18 cellular contexts compared by ENCODE assay signal in the genomic region with DNA sequence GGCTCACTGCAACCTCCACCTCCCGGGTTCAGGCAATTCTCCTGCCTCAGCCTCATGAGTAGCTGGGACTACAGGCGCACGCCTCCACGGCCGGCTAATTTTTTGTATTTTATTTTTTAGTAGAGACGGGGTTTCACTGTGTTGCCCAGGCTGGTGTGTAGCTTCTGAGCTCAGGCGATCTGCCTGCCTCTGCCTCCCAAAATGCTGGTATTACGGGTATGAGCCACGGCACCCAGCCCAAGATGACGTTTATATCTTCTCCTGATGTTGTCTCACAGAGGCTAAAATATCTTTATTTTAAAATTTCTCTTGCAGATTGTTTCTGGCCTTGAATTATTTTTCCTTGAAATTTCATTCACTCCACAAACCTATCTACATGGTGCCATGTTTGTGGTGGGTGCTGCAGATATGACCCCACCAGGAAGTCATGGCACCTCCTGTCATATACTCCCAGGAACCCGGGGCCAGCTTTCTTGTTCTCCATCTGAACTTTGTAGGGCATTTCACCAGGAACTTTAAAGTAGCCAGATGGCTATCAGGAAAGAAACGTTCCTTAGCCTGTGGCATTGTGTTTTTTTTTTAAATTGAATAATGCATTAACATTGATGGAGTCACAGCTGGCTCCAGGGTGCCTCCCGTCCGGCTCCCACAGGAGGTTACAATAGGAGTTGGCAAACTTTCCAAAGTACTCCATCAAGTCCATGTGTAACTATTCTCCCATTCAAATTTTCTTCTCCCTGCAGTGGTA. TPM values are rescaled to one million over a fixed set of nuclear protein-coding genes. Genes with fewer than 3 reads are reported as not detected.
DNase-seq lines count a peak whose midpoint lies in the region; ATAC-seq and TF ChIP-seq lines count a peak whose summit lies in the region.
"Had no signal": no experiment of that assay in that cellular context is flagged by ENCODE, and none has a peak within 500 bp of the region (broad histone marks: within the 10 kb centered on the region; RNA-seq: fewer than 3 reads in every experiment).

No MANE protein-coding gene starts in this region.

- no peak overlapping the region for H3K27ac Mint-ChIP-seq in endodermal cell

- H3K36me3 ChIP-seq in BLaER1 treated with 17β-estradiol and CSF1 and Interleukin-3, amounts not matched to agents 10 nM and 100 nM = no peaks in the 10 kb centered on the region
- H3K36me3 ChIP-seq in PC-9 (ENCODE audit: low read depth) = no peaks in the 10 kb centered on the region
- no peaks in the 10 kb centered on the region for H3K36me3 ChIP-seq in endodermal cell (ENCODE audit: control insufficient read depth, insufficient read depth, low read length)
- H3K36me3 ChIP-seq: HAP-1, Peyer's patch had no signal

- POLR2A ChIA-PET in PC-9 (lab: Charles Lee; ENCODE audit: unreplicated experiment) = interaction anchor here (0.7 kb wide), 1 partner anchor 280 kb away, joined by 3 read pairs; no protein-coding TSS in a partner anchor

- H2AFZ ChIP-seq in PC-9 = peak overlapping the region; percentile 76

- BruUV-seq in PC-9 (replicated peaks; lab: Mats Ljungman, UMichigan) = no TSS peak

- peak overlapping the region in 1 of 11 experiments; percentile 10; a peak in 1 of 22 replicates for H3K27ac ChIP-seq in BLaER1 treated with 17β-estradiol and CSF1 and Interleukin-3, amounts not matched to agents 10 nM and 100 nM
- H3K27ac ChIP-seq in PC-9 (peak overlapping the region; percentile 67), endodermal cell (ENCODE audit: low read depth, low read length) (no peak overlapping the region)
- H3K27ac ChIP-seq: Peyer's patch had no signal

- WGBS in endodermal cell (ENCODE audit: insufficient coverage in 1 of 2, insufficient read length in 1 of 2), 2 experiments = 82 to 96% methylated on average over 8 to 14 of the region's 14 CpGs

- H3K36me3 Mint-ChIP-seq in endodermal cell (ENCODE audit: low read depth) = peaks cover 5% of the 10 kb centered on the region
- H3K36me3 Mint-ChIP-seq: CD14-positive monocyte had no signal

- no peaks in the 10 kb centered on the region for H3K27me3 Mint-ChIP-seq in endodermal cell (ENCODE audit: insufficient read depth)

- CTCF ChIA-PET in PC-9 (lab: Charles Lee) = no interaction called here

- no peak overlapping the region for H3K4me3 Mint-ChIP-seq in endodermal cell

- H3K27me3 ChIP-seq in BLaER1 treated with 17β-estradiol and CSF1 and Interleukin-3, amounts not matched to agents 10 nM and 100 nM = no peaks in the 10 kb centered on the region
- H3K27me3 ChIP-seq in PC-9 (ENCODE audit: insufficient read depth, low read depth) = no peaks in the 10 kb centered on the region
- H3K27me3 ChIP-seq in endodermal cell (ENCODE audit: control insufficient read depth, insufficient read depth, low read length, poor library complexity, severe bottlenecking) = no peaks in the 10 kb centered on the region
- H3K27me3 ChIP-seq: Peyer's patch had no signal

- intact Hi-C loops in PC-9 (cut with micrococcal nuclease; ENCODE audit: unreplicated experiment) = no loop called here
- intact Hi-C loops in Right ventricle myocardium inferior (cut with DNase I) = no loop called here

- no peaks in the 10 kb centered on the region for H4K20me1 ChIP-seq in BLaER1 treated with 17β-estradiol and CSF1 and Interleukin-3, amounts not matched to agents 10 nM and 100 nM
- no peaks in the 10 kb centered on the region for H4K20me1 ChIP-seq in PC-9 (ENCODE audit: insufficient read depth)

- no peak overlapping the region for H3K4me3 ChIP-seq in BLaER1 treated with 17β-estradiol and CSF1 and Interleukin-3, amounts not matched to agents 10 nM and 100 nM
- H3K4me3 ChIP-seq in PC-9 (peak overlapping the region; percentile 33; the same call in 1 of the 2 replicates), fibroblast of pulmonary artery (replicated peaks; ENCODE audit: low read depth, low read length) (no peak overlapping the region), endodermal cell (ENCODE audit: low read length) (no peak overlapping the region)
- H3K4me3 ChIP-seq: HAP-1, Peyer's patch had no signal

- no peaks in the 10 kb centered on the region for H3K79me2 ChIP-seq in PC-9 (ENCODE audit: low read depth)

- no peak for ATAC-seq in GM21786 (IDR thresholded peaks at IDR 0.05; ENCODE audit: unreplicated experiment)
- ATAC-seq in HG03039 (IDR thresholded peaks at IDR 0.05; ENCODE audit: unreplicated experiment) = no peak
- no peak for ATAC-seq in Right ventricle myocardium inferior
- ATAC-seq: SK-N-SH treated with all-trans-retinoic acid at 6 μM for 48 hours had no signal

- H3K9ac ChIP-seq in BLaER1 treated with 17β-estradiol and CSF1 and Interleukin-3, amounts not matched to agents 10 nM and 100 nM = no peak overlapping the region
- no peak overlapping the region for H3K9ac ChIP-seq in endodermal cell (ENCODE audit: extremely low read depth, low read length, poor library complexity, severe bottlenecking)

- DNase-seq in PC-9 = peak in 1 of 2 experiments; percentile 62
- peak; percentile 33 for DNase-seq in fibroblast of pulmonary artery (ENCODE audit: low read depth)
- peak; percentile 28 for DNase-seq in renal cortical epithelial cell (ENCODE audit: low read depth)
- no peak for DNase-seq in endodermal cell
- DNase-seq in Right ventricle myocardium inferior (ENCODE audit: missing footprints) = no peak
- DNase-seq: KG1, NCI-H1048, NCI-H1436 treated with DMSO at 0.1 percent for 48 hours, NCI-H2081, NCI-H510A treated with DMSO at 0.1 percent for 48 hours, Peyer's patch, SHP77 treated with DMSO at 0.1 percent for 48 hours had no signal

- peaks cover 41% of the 10 kb centered on the region for H3K9me3 Mint-ChIP-seq in endodermal cell

- H3K9me3 ChIP-seq in BLaER1 treated with 17β-estradiol and CSF1 and Interleukin-3, amounts not matched to agents 10 nM and 100 nM (replicated peaks in 1 of 11) = peaks cover 13 to 37% (median 23%) of the 10 kb centered on the region in 11 experiments; a peak in 21 of 22 replicates
- H3K9me3 ChIP-seq in PC-9 (ENCODE audit: insufficient read depth, low read depth) = no peaks in the 10 kb centered on the region; the same call in 1 of the 2 replicates
- peaks cover 41% of the 10 kb centered on the region for H3K9me3 ChIP-seq in endodermal cell (ENCODE audit: control insufficient read depth, low read length)
- H3K9me3 ChIP-seq: HAP-1 had no signal

- H3F3A ChIP-seq in PC-9 (ENCODE audit: insufficient read depth, low read depth) = peaks cover 49% of the 10 kb centered on the region

- H3K9me2 ChIP-seq in PC-9 (ENCODE audit: insufficient read depth) = no peaks in the 10 kb centered on the region

- TF ChIP-seq CTCF in PC-9 (conservative IDR thresholded peaks at IDR 0.05) (no peak), fibroblast of pulmonary artery (IDR thresholded peaks at IDR 0.05; ENCODE audit: low read length, missing control alignments) (no peak), endodermal cell (conservative IDR thresholded peaks at IDR 0.05) (no peak)

- peak overlapping the region; percentile 23 to 75 (median 51); a peak in 18 of 22 replicates for H3K4me2 ChIP-seq in BLaER1 treated with 17β-estradiol and CSF1 and Interleukin-3, amounts not matched to agents 10 nM and 100 nM
- peak overlapping the region; percentile 74 for H3K4me2 ChIP-seq in PC-9

- H3K4me1 ChIP-seq in BLaER1 treated with 17β-estradiol and CSF1 and Interleukin-3, amounts not matched to agents 10 nM and 100 nM = peaks cover 10 to 17% (median 14%) of the 10 kb centered on the region in 10 experiments; a peak in 19 of 20 replicates
- H3K4me1 ChIP-seq in PC-9 (replicated peaks; ENCODE audit: insufficient read depth) = peaks cover 73% of the 10 kb centered on the region
- no peaks in the 10 kb centered on the region for H3K4me1 ChIP-seq in endodermal cell (ENCODE audit: control insufficient read depth, insufficient read depth, low read length)
- H3K4me1 ChIP-seq: HAP-1 had no signal

- H3K4me1 Mint-ChIP-seq in endodermal cell = peaks cover 29% of the 10 kb centered on the region

RNA-seq across cellular contexts. Expression of a gene that starts 42.0 kb away (rescaled TPM):
- total RNA-seq in PC-9 (2021) (5.8 and 6.8 TPM in 2 replicates), renal cortical epithelial cell (4.2 and 5.0 TPM in 2 replicates), endodermal cell (1 to 10 TPM; 6.7 to 9.4 TPM), Right ventricle myocardium inferior (0.49 TPM)
- polyA plus RNA-seq in endodermal cell (2013, experiment 1 of 2) = 5.6 TPM
- polyA plus RNA-seq in endodermal cell (2013, experiment 2 of 2) = 4.8 TPM

RNA-seq across cellular contexts. Expression of a gene that starts 56.8 kb away (rescaled TPM):
- total RNA-seq in PC-9 (2021) (41.2 and 44.1 TPM in 2 replicates), renal cortical epithelial cell (7.3 and 13.4 TPM in 2 replicates), endodermal cell (10 to 100 TPM; 38.5 to 52.2 TPM), Right ventricle myocardium inferior (7.8 TPM)
- polyA plus RNA-seq in endodermal cell (2013, experiment 1 of 2) = 37.7 TPM
- polyA plus RNA-seq in endodermal cell (2013, experiment 2 of 2) = 31.8 TPM

Comparison
In these comparisons a context has a peak if more than half of its experiments do, and no peak if none do; other contexts are left out.
1. DNase-seq: peak in fibroblast of pulmonary artery (single experiment) and renal cortical epithelial cell (single experiment); none in endodermal cell (single experiment) and Right ventricle myocardium inferior (single experiment).